35 cellular contexts compared by ENCODE assay signal in genomic region chr2:48085888-48086287, GRCh38.
DNase-seq lines count a peak whose midpoint lies in the region; ATAC-seq, FAIRE-seq and TF ChIP-seq lines count a peak whose summit lies in the region.
"Had no signal": no experiment of that assay in that cellular context is flagged by ENCODE, and none has a peak within 500 bp of the region (broad histone marks: within the 10 kb centered on the region; RNA-seq: fewer than 3 reads in every experiment).

No MANE protein-coding gene starts in this region.

- H3K9me3 ChIP-seq in HepG2 (ENCODE audit: low read length) (no peaks in the 10 kb centered on the region), right lobe of liver (peaks cover 0 to 5% (median 0%) of the 10 kb centered on the region in 4 donors), K562 (replicated peaks; ENCODE audit: control insufficient read depth, insufficient read depth, low read depth, low read length) (no peaks in the 10 kb centered on the region), esophagus muscularis mucosa (peaks cover 0 to 6% (median 4%) of the 10 kb centered on the region in 4 donors)
- H3K9me3 ChIP-seq: A549, BE2C, Caco-2 had no signal

- BruUV-seq in HepG2 (replicated peaks; lab: Mats Ljungman, UMichigan) (no TSS peak), K562 (replicated peaks; lab: Mats Ljungman, UMichigan) (no TSS peak)

- intact Hi-C loops in HepG2 (cut with micrococcal nuclease; ENCODE audit: unreplicated experiment), result no loop called here
- intact Hi-C loops in right lobe of liver (cut with DNase I), result no loop called here
- intact Hi-C loops in K562 (cut with micrococcal nuclease), result no loop called here
- intact Hi-C loops in esophagus muscularis mucosa (cut with DNase I), result no loop called here

- CTCF ChIA-PET in HepG2 (lab: Yijun Ruan, JAX; ENCODE audit: low intra/inter-chr PET ratio, low total read pairs) (no interaction called here), K562 (lab: Yijun Ruan, JAX; ENCODE audit: low intra/inter-chr PET ratio) (no interaction called here)

- H3K4me2 ChIP-seq in HepG2 (ENCODE audit: low read depth, low read length) (no peak overlapping the region), KMS-11 (0 out of 2 replicates have a peak overlapping the region, but pooled peaks have one; percentile 4), K562 (ENCODE audit: insufficient read depth, low read length) (no peak overlapping the region)
- H3K4me2 ChIP-seq: A549; BLaER1; BLaER1 treated with 17β-estradiol and CSF1 and Interleukin-3, amounts not matched to agents 10 nM and 100 nM had no signal

- POLR2A ChIA-PET in HepG2 (lab: Yijun Ruan, JAX), result no interaction called here
- POLR2A ChIA-PET in K562 (lab: Yijun Ruan, JAX), result no interaction called here

- H3K9me1 ChIP-seq in K562 (ENCODE audit: control insufficient read depth, insufficient read depth, low read length), result no peaks in the 10 kb centered on the region

- WGBS in HepG2 (ENCODE audit: low lambda C conversion rate), result 60% methylated on average over 1 of the region's 1 CpG
- 100% methylated on average over 1 of the region's 1 CpG for WGBS in right lobe of liver (ENCODE audit: insufficient coverage, low coverage, low lambda C conversion rate, missing lambda C conversion rate)
- 0% methylated on average over 1 of the region's 1 CpG for WGBS in K562 (ENCODE audit: insufficient coverage, low coverage, missing lambda C conversion rate)
- 94% methylated on average over 1 of the region's 1 CpG for WGBS in esophagus muscularis mucosa

- H2AFZ ChIP-seq in HepG2 (ENCODE audit: low read length), result no peak overlapping the region
- peak overlapping the region; percentile 20; the same call in 1 of the 2 replicates for H2AFZ ChIP-seq in KMS-11 (ENCODE audit: low read depth)
- no peak overlapping the region for H2AFZ ChIP-seq in K562 (ENCODE audit: low read depth, low read length)

- H3K9ac ChIP-seq in HepG2 (ENCODE audit: insufficient read depth, low read depth, low read length) (no peak overlapping the region), KMS-11 (no peak overlapping the region), K562 (ENCODE audit: insufficient read depth in 1 of 2, low read depth in 2 of 2, low read length in 2 of 2) (no peak overlapping the region)
- H3K9ac ChIP-seq: BLaER1; BLaER1 treated with 17β-estradiol and CSF1 and Interleukin-3, amounts not matched to agents 10 nM and 100 nM had no signal

- no peak for TF ChIP-seq CTCF in HepG2 (CRISPR knock-in tag; IDR thresholded peaks at IDR 0.05)
- TF ChIP-seq CTCF in right lobe of liver (IDR thresholded peaks at IDR 0.05), result no peak
- no peak for TF ChIP-seq CTCF in KMS-11 (conservative IDR thresholded peaks at IDR 0.05; ENCODE audit: low read depth, low read length)
- no peak for TF ChIP-seq CTCF in K562 (IDR thresholded peaks at IDR 0.05 in 2 of 3, conservative IDR thresholded peaks at IDR 0.05 in 1 of 3; ENCODE audit: insufficient read depth in 2 of 3, low read depth in 1 of 3, low read length in 3 of 3)
- TF ChIP-seq CTCF in esophagus muscularis mucosa (IDR thresholded peaks at IDR 0.05), result no peak

- no peaks in the 10 kb centered on the region for H3K36me3 ChIP-seq in HepG2 (replicated peaks in 1 of 2; ENCODE audit: control insufficient read depth in 1 of 2, insufficient read depth in 2 of 2, low read length in 2 of 2)
- H3K36me3 ChIP-seq in right lobe of liver, result no peaks in the 10 kb centered on the region
- H3K36me3 ChIP-seq in KMS-11 (ENCODE audit: insufficient read depth), result no peaks in the 10 kb centered on the region
- H3K36me3 ChIP-seq in K562 (ENCODE audit: control insufficient read depth, insufficient read depth, low read length), result no peaks in the 10 kb centered on the region
- H3K36me3 ChIP-seq in esophagus muscularis mucosa, result no peaks in the 10 kb centered on the region
- H3K36me3 ChIP-seq: BE2C; BLaER1; BLaER1 treated with 17β-estradiol and CSF1 and Interleukin-3, amounts not matched to agents 10 nM and 100 nM had no signal

- in situ Hi-C loops in HepG2 (cut with HindIII; ENCODE audit: extremely low pct_ligation_motif_present, low pct_unique_long_range_greater_than_20kb) (no loop called here), K562 (cut with MboI) (no loop called here)

- no peak overlapping the region for H3K27ac ChIP-seq in HepG2 (ENCODE audit: extremely low read length, insufficient read depth, low read length)
- no peak overlapping the region for H3K27ac ChIP-seq in right lobe of liver
- no peak overlapping the region; the same call in 1 of the 2 replicates for H3K27ac ChIP-seq in KMS-11
- H3K27ac ChIP-seq in K562 (ENCODE audit: extremely low read depth, low read depth, low read length), result no peak overlapping the region
- H3K27ac ChIP-seq in esophagus muscularis mucosa (replicated peaks in 1 of 4), result no peak overlapping the region
- H3K27ac ChIP-seq: 22Rv1; A549; BLaER1; BLaER1 treated with 17β-estradiol and CSF1 and Interleukin-3, amounts not matched to agents 10 nM and 100 nM; C4-2B had no signal

- H3K27me3 ChIP-seq in HepG2 (ENCODE audit: control insufficient read depth in 1 of 2, insufficient read depth in 2 of 2, low read length in 2 of 2) (no peaks in the 10 kb centered on the region; a peak in 2 of 5 replicates), right lobe of liver (no peaks in the 10 kb centered on the region), KMS-11 (ENCODE audit: insufficient read depth, low read depth) (no peaks in the 10 kb centered on the region), K562 (ENCODE audit: control insufficient read depth in 2 of 2, insufficient read depth in 2 of 2, low read length in 2 of 2) (peaks cover 2 to 9% of the 10 kb centered on the region in 2 experiments; a peak in 2 of 5 replicates), esophagus muscularis mucosa (no peaks in the 10 kb centered on the region)
- H3K27me3 ChIP-seq: BE2C; BLaER1; BLaER1 treated with 17β-estradiol and CSF1 and Interleukin-3, amounts not matched to agents 10 nM and 100 nM had no signal

- H4K20me1 ChIP-seq in HepG2 (ENCODE audit: insufficient read depth, low read length) (no peaks in the 10 kb centered on the region), KMS-11 (ENCODE audit: insufficient read depth) (no peaks in the 10 kb centered on the region), K562 (replicated peaks; ENCODE audit: control insufficient read depth, insufficient read depth, low read length) (no peaks in the 10 kb centered on the region)
- H4K20me1 ChIP-seq: BLaER1; BLaER1 treated with 17β-estradiol and CSF1 and Interleukin-3, amounts not matched to agents 10 nM and 100 nM had no signal

- H3K4me1 ChIP-seq in HepG2 (ENCODE audit: insufficient read depth, low read length) (no peaks in the 10 kb centered on the region), right lobe of liver (no peaks in the 10 kb centered on the region), KMS-11 (ENCODE audit: low read depth, poor library complexity, severe bottlenecking) (peaks cover 17% of the 10 kb centered on the region), K562 (replicated peaks in 1 of 2; ENCODE audit: control insufficient read depth in 2 of 2, insufficient read depth in 2 of 2, low read length in 2 of 2) (no peaks in the 10 kb centered on the region), esophagus muscularis mucosa (no peaks in the 10 kb centered on the region)
- H3K4me1 ChIP-seq: A549, BE2C, BLaER1, Caco-2 had no signal

- DNase-seq in HepG2 (ENCODE audit: low spot score), result no peak
- no peak for DNase-seq in right lobe of liver
- DNase-seq in K562 (ENCODE audit: extremely low read depth in 1 of 4, low spot score in 3 of 4), result no peak
- peak; percentile 10 for DNase-seq in esophagus muscularis mucosa (ENCODE audit: extremely low spot score)
- DNase-seq in stimulated activated CD4-positive, alpha-beta T cell treated with anti-CD3 and anti-CD28 coated beads, Interleukin-1b, Interleukin-23, amount 100 ng/mL, for 48 hours, result no peak
- DNase-seq in activated effector memory CD4-positive, alpha-beta T cell treated with anti-CD3 and anti-CD28 coated beads, Interleukin-2, amount 50 U/mL, for 16 hours, result no peak
- DNase-seq in HuH-7.5 (ENCODE audit: low spot score), result no peak
- DNase-seq: 8988T; ACHN; AML-193; BE2C; C1 segment of cervical spinal cord; Caco-2; Calu3; CD4-positive, alpha-beta memory T cell; CD4-positive, alpha-beta T cell; CD4-positive, CD25-positive, alpha-beta regulatory T cell; CD8-positive, alpha-beta memory T cell; CD8-positive, alpha-beta T cell; COR-L47; DMS 273 treated with DMSO at 0.1 percent for 48 hours; DMS153; DMS53; DMS79; DMS79 treated with DMSO at 0.1 percent for 48 hours; DND-41; EL had no signal

- ATAC-seq in HepG2 (no peak), right lobe of liver (no peak), K562 (no peak)
- ATAC-seq: A549; CD8-positive, alpha-beta T cell had no signal

- TF ChIP-seq EP300 in HepG2 (IDR thresholded peaks at IDR 0.05; ENCODE audit: low read depth in 2 of 2, low read length in 2 of 2) (no peak), HepG2 (CRISPR knock-in tag; IDR thresholded peaks at IDR 0.05; ENCODE audit: borderline replicate concordance) (no peak), K562 (IDR thresholded peaks at IDR 0.05; ENCODE audit: low read length) (no peak), esophagus muscularis mucosa (IDR thresholded peaks at IDR 0.05) (no peak)

- no peak for TF ChIP-seq POLR2A in HepG2 (IDR thresholded peaks at IDR 0.05; ENCODE audit: insufficient read depth in 1 of 2, low read depth in 2 of 2, low read length in 2 of 2)
- no peak for TF ChIP-seq POLR2A in right lobe of liver (IDR thresholded peaks at IDR 0.05)
- no peak for TF ChIP-seq POLR2A in K562 (conservative IDR thresholded peaks at IDR 0.05)
- no peak for TF ChIP-seq POLR2A in esophagus muscularis mucosa (IDR thresholded peaks at IDR 0.05; ENCODE audit: low read depth)

- H3K79me2 ChIP-seq in HepG2 (ENCODE audit: insufficient read depth, low read length), result no peaks in the 10 kb centered on the region
- H3K79me2 ChIP-seq in KMS-11 (ENCODE audit: insufficient read depth, low read depth), result no peaks in the 10 kb centered on the region
- no peaks in the 10 kb centered on the region for H3K79me2 ChIP-seq in K562 (ENCODE audit: control insufficient read depth, insufficient read depth, low read length)

- H3K4me3 ChIP-seq in HepG2 (replicated peaks in 1 of 3; ENCODE audit: insufficient read depth in 1 of 3, low read depth in 2 of 3, low read length in 3 of 3), result no peak overlapping the region
- no peak overlapping the region for H3K4me3 ChIP-seq in right lobe of liver
- no peak overlapping the region for H3K4me3 ChIP-seq in KMS-11 (IDR thresholded peaks at IDR 0.05; ENCODE audit: insufficient read depth, low read depth, low read length)
- H3K4me3 ChIP-seq in K562, result no peak overlapping the region
- H3K4me3 ChIP-seq in esophagus muscularis mucosa, result no peak overlapping the region
- H3K4me3 ChIP-seq: A549; BLaER1; BLaER1 treated with 17β-estradiol and CSF1 and Interleukin-3, amounts not matched to agents 10 nM and 100 nM had no signal

- FAIRE-seq in HepG2 (lab: Jason Lieb, UNC) (no peak), K562 (lab: Jason Lieb, UNC) (no peak)
- FAIRE-seq: A204.1, D721Med had no signal

- TF ChIP-seq RAD21 in HepG2 (CRISPR knock-in tag; IDR thresholded peaks at IDR 0.05) (no peak), K562 (CRISPR knock-in tag; conservative IDR thresholded peaks at IDR 0.05 in 1 of 2, IDR thresholded peaks at IDR 0.05 in 1 of 2) (no peak)

TF ChIP-seq in HepG2, 621 proteins besides CTCF, POLR2A, EP300 and RAD21 (continues in another document):
- no peak for TF ChIP-seq ZNF350 (CRISPR knock-in tag; IDR thresholded peaks at IDR 0.05; ENCODE audit: borderline replicate concordance, low read depth)

TF ChIP-seq in K562, 482 proteins besides CTCF, POLR2A, EP300 and RAD21 (continues in another document):
- TF ChIP-seq E2F3 (CRISPR knock-in tag; IDR thresholded peaks at IDR 0.05) (no peak), CHCHD3 (CRISPR knock-in tag; IDR thresholded peaks at IDR 0.05) (no peak)

Comparison
In these comparisons a context has a peak if more than half of its experiments do, and no peak if none do; other contexts are left out.
1. Of the 241 proteins assayed by ChIP-seq in both HepG2 and K562: peak only in HepG2: none; only in K562: none; in both: ZNF431; in neither: 240.